ENCODE assay signal across 2 cellular contexts in the genomic region with DNA sequence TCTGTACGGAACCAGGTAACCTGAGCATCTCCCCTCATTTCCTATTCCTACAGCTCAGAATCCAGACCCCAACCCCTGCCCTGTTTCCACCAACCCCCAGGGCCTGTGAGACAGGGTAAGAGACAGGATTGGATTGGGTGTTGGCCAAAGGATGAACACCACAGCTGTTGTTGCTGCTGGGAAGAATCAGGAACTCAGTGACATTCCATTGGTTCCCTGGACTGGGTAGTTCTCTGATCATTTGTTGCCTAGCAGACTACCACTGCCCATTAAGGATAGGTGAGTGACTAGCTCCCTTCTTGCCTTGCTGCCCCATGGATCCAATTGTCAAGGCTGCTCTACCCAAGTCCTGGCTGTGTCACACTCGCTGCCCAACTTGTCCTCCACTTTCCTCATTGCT.
A peak's percentile ranks its signal among the peaks of the same experiment; 100 is the strongest.
TF ChIP-seq lines count a peak whose summit lies in the region.

No MANE protein-coding gene starts in this region.

TF ChIP-seq in A549, 52 proteins besides CTCF, POLR2A, EP300 and RAD21:
- peak; percentile 93 for TF ChIP-seq RFX5 (IDR thresholded peaks at IDR 0.05)
- no peak for TF ChIP-seq NFE2L2 (conservative IDR thresholded peaks at IDR 0.05; ENCODE audit: low read length)
TF ChIP-seq in A549: peak in this region for 1.

TF ChIP-seq in GM12878, 131 proteins besides CTCF, POLR2A, EP300 and RAD21:
- TF ChIP-seq TAF1 (IDR thresholded peaks at IDR 0.05; ENCODE audit: borderline replicate concordance, low read depth, low read length), result no peak
- TF ChIP-seq RFX5 (IDR thresholded peaks at IDR 0.05; ENCODE audit: low read depth, low read length), result peak; percentile 87
- TF ChIP-seq CREB1 (IDR thresholded peaks at IDR 0.05; ENCODE audit: low read depth), result 0 out of 2 replicates have a peak, but pooled peaks have one; percentile 20
